Comparison of ENCODE assay signal across 9 cellular contexts in genomic region chr15:40064231-40064894, GRCh38. TPM values are rescaled to one million over a fixed set of nuclear protein-coding genes. Genes with fewer than 3 reads are reported as not detected.
DNase-seq lines count a peak whose midpoint lies in the region; ATAC-seq and TF ChIP-seq lines count a peak whose summit lies in the region.
"Had no signal": no experiment of that assay in that cellular context is flagged by ENCODE, and none has a peak within 500 bp of the region (broad histone marks: within the 10 kb centered on the region; RNA-seq: fewer than 3 reads in every experiment).

No MANE protein-coding gene starts in this region.

- no peaks in the 10 kb centered on the region for H3K36me3 ChIP-seq in esophagus squamous epithelium

- H3K4me3 ChIP-seq in fibroblast of mammary gland (ENCODE audit: control insufficient read depth, low read depth, low read length) (no peak overlapping the region), esophagus squamous epithelium (no peak overlapping the region)
- H3K4me3 ChIP-seq: lung had no signal

- DNase-seq in GM13977 (ENCODE audit: low spot score) (peak; percentile 67), NAMALWA (ENCODE audit: low spot score) (peak; percentile 43), fibroblast of mammary gland (ENCODE audit: low read depth) (peak; percentile 40), cortex of kidney (lab: John Stamatoyannopoulos, UW) (no peak), cardiac septum (ENCODE audit: low spot score) (no peak), esophagus squamous epithelium (lab: John Stamatoyannopoulos, UW) (no peak), midbrain (lab: John Stamatoyannopoulos, UW) (no peak)

- TF ChIP-seq CTCF in GM13977 (IDR thresholded peaks at IDR 0.05; ENCODE audit: extremely low read depth, insufficient read depth, missing control alignments), result no peak
- TF ChIP-seq CTCF in fibroblast of mammary gland (conservative IDR thresholded peaks at IDR 0.05; ENCODE audit: control insufficient read depth, insufficient read depth, low read depth, low read length), result no peak
- TF ChIP-seq CTCF in esophagus squamous epithelium (IDR thresholded peaks at IDR 0.05), result no peak

- in situ Hi-C loops in GM13977 (cut with MboI; ENCODE audit: low pct_unique_long_range_greater_than_20kb, low sequenced_read_pairs, unreplicated experiment), result no loop called here

- WGBS in esophagus squamous epithelium, 2 donors, result 56 to 79% methylated on average over 7 to 8 of the region's 8 CpGs

- peak; percentile 41 for ATAC-seq in GM21619 (IDR thresholded peaks at IDR 0.05; ENCODE audit: unreplicated experiment)

- peaks cover 11 to 45% (median 15%) of the 10 kb centered on the region in 3 donors for H3K4me1 ChIP-seq in esophagus squamous epithelium

- intact Hi-C loops in cardiac septum (cut with DNase I), result loop anchor here (10.0 kb wide), 1 partner anchor 360 kb away; no protein-coding TSS in a partner anchor
- intact Hi-C loops in esophagus squamous epithelium (cut with DNase I), result no loop called here

- peaks cover 0 to 45% (median 0%) of the 10 kb centered on the region in 4 donors for H3K27me3 ChIP-seq in esophagus squamous epithelium

- H3K9me3 ChIP-seq in esophagus squamous epithelium, result no peaks in the 10 kb centered on the region

- TF ChIP-seq POLR2A in esophagus squamous epithelium (IDR thresholded peaks at IDR 0.05), result no peak

- no peak overlapping the region for H3K27ac ChIP-seq in esophagus squamous epithelium

RNA-seq across cellular contexts. Expression of gene SRP14, which starts 25.4 kb away (rescaled TPM):
- total RNA-seq in cardiac septum (168 TPM), esophagus squamous epithelium (100 to 1,000 TPM; 177 to 369 (median 237) TPM)

RNA-seq across cellular contexts. Expression of gene BMF, which starts 44.3 kb away (rescaled TPM):
- total RNA-seq in cardiac septum (1.1 TPM), esophagus squamous epithelium (1 to 10 TPM in 2 of 4 donors, under 1 TPM in 2; 0.31 to 4.4 (median 1.4) TPM)

Comparison
In these comparisons a context has a peak if more than half of its experiments do, and no peak if none do; other contexts are left out.
1. DNase-seq: peak in GM13977 (single experiment), NAMALWA (single experiment) and fibroblast of mammary gland (single experiment); none in cortex of kidney (single experiment), cardiac septum (single experiment), esophagus squamous epithelium (single experiment) and midbrain (single experiment).